Comparison of ENCODE assay signal across 2 cellular contexts in genomic region chr3:124413989-124414598, GRCh38.
TF ChIP-seq lines count a peak whose summit lies in the region.

No MANE protein-coding gene starts in this region.

TF ChIP-seq in SK-N-SH, 30 proteins besides CTCF, POLR2A, EP300 and RAD21:
- TF ChIP-seq REST (IDR thresholded peaks at IDR 0.05; ENCODE audit: low read depth, low read length): no peak
- no peak for TF ChIP-seq SIN3A (IDR thresholded peaks at IDR 0.05; ENCODE audit: borderline replicate concordance, low read depth, low read length)
- no peak for TF ChIP-seq YY1 (IDR thresholded peaks at IDR 0.05; ENCODE audit: low read depth)
- peak; percentile 72 for TF ChIP-seq NFIC (IDR thresholded peaks at IDR 0.05; ENCODE audit: borderline replicate concordance)
- peak; percentile 69 for TF ChIP-seq CHD2 (IDR thresholded peaks at IDR 0.05; ENCODE audit: low read length, partially characterized antibody)
- peak; percentile 48 for TF ChIP-seq TCF12 (IDR thresholded peaks at IDR 0.05)
- TF ChIP-seq, protein P1, sequence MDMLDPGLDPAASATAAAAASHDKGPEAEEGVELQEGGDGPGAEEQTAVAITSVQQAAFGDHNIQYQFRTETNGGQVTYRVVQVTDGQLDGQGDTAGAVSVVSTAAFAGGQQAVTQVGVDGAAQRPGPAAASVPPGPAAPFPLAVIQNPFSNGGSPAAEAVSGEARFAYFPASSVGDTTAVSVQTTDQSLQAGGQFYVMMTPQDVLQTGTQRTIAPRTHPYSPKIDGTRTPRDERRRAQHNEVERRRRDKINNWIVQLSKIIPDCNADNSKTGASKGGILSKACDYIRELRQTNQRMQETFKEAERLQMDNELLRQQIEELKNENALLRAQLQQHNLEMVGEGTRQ (IDR thresholded peaks at IDR 0.05; ENCODE audit: borderline replicate concordance, low read depth, low read length): no peak
- TF ChIP-seq RCOR1 (IDR thresholded peaks at IDR 0.05; ENCODE audit: low read length): peak; percentile 83
- peak; percentile 60 for TF ChIP-seq GATA2 (CRISPR knock-in tag; IDR thresholded peaks at IDR 0.05)
- TF ChIP-seq RXRA (IDR thresholded peaks at IDR 0.05; ENCODE audit: borderline replicate concordance, low read depth): no peak
- no peak for TF ChIP-seq EZH2phosphoT487 (IDR thresholded peaks at IDR 0.05; ENCODE audit: borderline replicate concordance, low read depth)
- TF ChIP-seq MEF2A (IDR thresholded peaks at IDR 0.05; ENCODE audit: borderline replicate concordance, low read depth): no peak
- peak; percentile 28; the same call in 1 of the 2 replicates for TF ChIP-seq TEAD4 (IDR thresholded peaks at IDR 0.05; ENCODE audit: borderline replicate concordance, insufficient read depth)

TF ChIP-seq in endothelial cell of umbilical vein, 7 proteins besides CTCF, POLR2A, EP300 and RAD21:
- TF ChIP-seq, protein P2, sequence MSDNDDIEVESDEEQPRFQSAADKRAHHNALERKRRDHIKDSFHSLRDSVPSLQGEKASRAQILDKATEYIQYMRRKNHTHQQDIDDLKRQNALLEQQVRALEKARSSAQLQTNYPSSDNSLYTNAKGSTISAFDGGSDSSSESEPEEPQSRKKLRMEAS (IDR thresholded peaks at IDR 0.05; ENCODE audit: insufficient read depth, insufficient read length): no peak
- TF ChIP-seq GATA2 (IDR thresholded peaks at IDR 0.05; ENCODE audit: insufficient read depth, insufficient read length, low read depth, low read length) (peak; percentile 78), FOS (IDR thresholded peaks at IDR 0.05; ENCODE audit: borderline replicate concordance, insufficient read depth, low read length) (no peak)
